8 cellular contexts compared by ENCODE assay signal in the genomic region with DNA sequence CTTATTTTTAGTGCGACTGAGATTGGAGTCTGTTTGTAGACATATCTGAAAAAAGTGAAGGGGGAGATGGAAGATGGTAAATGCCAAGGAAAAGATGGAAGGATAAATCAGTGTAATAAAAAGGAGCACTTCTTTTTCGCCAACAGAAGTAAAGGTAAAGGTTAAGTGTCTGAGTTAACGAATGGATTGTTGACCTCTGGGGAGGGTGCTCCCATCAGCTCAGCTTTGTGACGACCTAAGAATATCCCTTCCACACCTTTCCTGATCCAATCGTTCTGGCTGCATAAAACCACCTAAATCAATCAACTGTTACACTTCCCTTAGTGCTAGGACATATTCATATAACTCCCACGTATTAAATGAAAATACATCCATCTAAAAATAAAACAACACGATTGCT. TPM values are rescaled to one million over a fixed set of nuclear protein-coding genes. Genes with fewer than 3 reads are reported as not detected.
A peak's percentile ranks its signal among the peaks of the same experiment; 100 is the strongest.
DNase-seq lines count a peak whose midpoint lies in the region; ATAC-seq, FAIRE-seq and TF ChIP-seq lines count a peak whose summit lies in the region.

No MANE protein-coding gene starts in this region.

- WGBS in thyroid gland, 2 donors: 10 to 14% methylated on average over 7 of the region's 7 CpGs

- H3K4me1 ChIP-seq in astrocyte (ENCODE audit: insufficient read depth, low read length): peaks cover 16% of the 10 kb centered on the region
- peaks cover 15 to 24% of the 10 kb centered on the region in 2 donors for H3K4me1 ChIP-seq in thyroid gland

- H3K36me3 Mint-ChIP-seq in activated CD4-positive, alpha-beta T cell treated with anti-CD3 and anti-CD28 coated beads for 36 hours (ENCODE audit: low read depth): peaks cover 21% of the 10 kb centered on the region
- peaks cover 2% of the 10 kb centered on the region for H3K36me3 Mint-ChIP-seq in astrocyte (ENCODE audit: low read depth, unreplicated experiment)

- intact Hi-C loops in activated CD4-positive, alpha-beta T cell treated with anti-CD3 and anti-CD28 coated beads for 36 hours (cut with DNase I, micrococcal nuclease): loop anchor here in 1 of 2 experiments (2.0 kb wide), 1 partner anchor 59 kb away; no protein-coding TSS in a partner anchor
- intact Hi-C loops in thyroid gland (cut with DNase I): no loop called here

- TF ChIP-seq POLR2A in thyroid gland (IDR thresholded peaks at IDR 0.05): no peak

- peak overlapping the region; percentile 89 for H3K4me2 ChIP-seq in astrocyte (ENCODE audit: low read length)

- TF ChIP-seq CTCF in astrocyte (IDR thresholded peaks at IDR 0.05; ENCODE audit: insufficient read depth, low read depth, low read length) (no peak), thyroid gland (IDR thresholded peaks at IDR 0.05) (no peak)

- H3K27me3 ChIP-seq in astrocyte (ENCODE audit: insufficient read depth, low read length): no peaks in the 10 kb centered on the region
- H3K27me3 ChIP-seq in thyroid gland: no peaks in the 10 kb centered on the region

- peak; percentile 56 for FAIRE-seq in astrocyte (lab: Jason Lieb, UNC)

- H3K36me3 ChIP-seq in astrocyte (ENCODE audit: insufficient read depth, low read length) (peaks cover 12% of the 10 kb centered on the region), thyroid gland (no peaks in the 10 kb centered on the region)

- no peak for DNase-seq in activated CD4-positive, alpha-beta T cell treated with anti-CD3 and anti-CD28 coated beads for 36 hours
- DNase-seq in activated CD4-positive, alpha-beta T cell treated with anti-CD3 and anti-CD28 coated beads, Interleukin-2, amount 50 U/mL, for 1 hour: no peak
- no peak for DNase-seq in astrocyte (ENCODE audit: low read depth)
- DNase-seq in left lobe of liver (ENCODE audit: low spot score): no peak
- no peak for DNase-seq in thyroid gland
- no peak for DNase-seq in globus pallidus (ENCODE audit: low spot score)
- DNase-seq in stimulated activated CD4-positive, alpha-beta T cell treated with anti-CD3 and anti-CD28 coated beads, Interleukin-15, amount 100 ng/mL, for 24 hours: no peak

- POLR2A ChIA-PET in activated CD4-positive, alpha-beta T cell treated with anti-CD3 and anti-CD28 coated beads for 36 hours (lab: Charles Lee): interaction anchor here (0.7 kb wide), 1 partner anchor 12 kb away, joined by 3 read pairs; no protein-coding TSS in a partner anchor

- peak overlapping the region; percentile 100 for H3K9ac ChIP-seq in astrocyte (ENCODE audit: low read length)

- CTCF ChIA-PET in activated CD4-positive, alpha-beta T cell treated with anti-CD3 and anti-CD28 coated beads for 36 hours (lab: Charles Lee): interaction anchor here (1.2 kb wide), 1 partner anchor 56 kb away, joined by 3 read pairs; no protein-coding TSS in a partner anchor

- H2AFZ ChIP-seq in astrocyte (ENCODE audit: low read depth, low read length): peak overlapping the region; percentile 84

- peaks cover 11% of the 10 kb centered on the region for H4K20me1 ChIP-seq in astrocyte (ENCODE audit: insufficient read depth, low read length)

- peak overlapping the region; percentile 98 for H3K4me3 Mint-ChIP-seq in activated CD4-positive, alpha-beta T cell treated with anti-CD3 and anti-CD28 coated beads for 36 hours
- H3K4me3 Mint-ChIP-seq in astrocyte (ENCODE audit: unreplicated experiment): peak overlapping the region; percentile 94

- no peaks in the 10 kb centered on the region for H3K27me3 Mint-ChIP-seq in activated CD4-positive, alpha-beta T cell treated with anti-CD3 and anti-CD28 coated beads for 36 hours
- H3K27me3 Mint-ChIP-seq in astrocyte (ENCODE audit: low read depth, unreplicated experiment): no peaks in the 10 kb centered on the region

- peaks cover 43% of the 10 kb centered on the region for H3K4me1 Mint-ChIP-seq in activated CD4-positive, alpha-beta T cell treated with anti-CD3 and anti-CD28 coated beads for 36 hours
- peaks cover 25% of the 10 kb centered on the region for H3K4me1 Mint-ChIP-seq in astrocyte (ENCODE audit: low read depth, unreplicated experiment)

- ATAC-seq in activated CD4-positive, alpha-beta T cell treated with anti-CD3 and anti-CD28 coated beads for 36 hours: no peak
- ATAC-seq in left lobe of liver (peak; percentile 44), GM18858 (IDR thresholded peaks at IDR 0.05; ENCODE audit: unreplicated experiment) (no peak)

- H3K4me3 ChIP-seq in astrocyte (ENCODE audit: insufficient read depth, low read depth, low read length) (peak overlapping the region; percentile 99), thyroid gland (replicated peaks in 1 of 3) (peak overlapping the region; percentile 46 to 77 (median 59))

- H3K9me3 ChIP-seq in astrocyte (ENCODE audit: insufficient read depth, low read depth, low read length) (no peaks in the 10 kb centered on the region), thyroid gland (no peaks in the 10 kb centered on the region)

- H3K27ac ChIP-seq in astrocyte (ENCODE audit: low read depth, low read length) (peak overlapping the region; percentile 100), thyroid gland (peak overlapping the region; percentile 90 to 99 (median 98))

- H3K79me2 ChIP-seq in astrocyte (ENCODE audit: insufficient read depth, low read length): peaks cover 56% of the 10 kb centered on the region

- no peaks in the 10 kb centered on the region for H3K9me3 Mint-ChIP-seq in activated CD4-positive, alpha-beta T cell treated with anti-CD3 and anti-CD28 coated beads for 36 hours (ENCODE audit: low read depth)
- no peaks in the 10 kb centered on the region for H3K9me3 Mint-ChIP-seq in astrocyte (ENCODE audit: unreplicated experiment)

- H3K27ac Mint-ChIP-seq in activated CD4-positive, alpha-beta T cell treated with anti-CD3 and anti-CD28 coated beads for 36 hours: peak overlapping the region; percentile 99
- peak overlapping the region; percentile 99 for H3K27ac Mint-ChIP-seq in astrocyte (ENCODE audit: unreplicated experiment)

RNA-seq across cellular contexts. Expression of gene C11orf71, which starts 0.8 kb away (rescaled TPM):
- total RNA-seq in activated CD4-positive, alpha-beta T cell treated with anti-CD3 and anti-CD28 coated beads for 36 hours: 1 to 10 TPM; 4.8 to 5.5 TPM
- total RNA-seq in astrocyte (2.2 and 2.9 TPM in 2 replicates), left lobe of liver (11.9 TPM), thyroid gland (10 to 100 TPM; 13.6 to 19.7 (median 16.2) TPM)

RNA-seq across cellular contexts. Expression of gene RBM7, which starts 1.0 kb away (rescaled TPM):
- 10 to 100 TPM; 46.7 to 72.3 TPM for total RNA-seq in activated CD4-positive, alpha-beta T cell treated with anti-CD3 and anti-CD28 coated beads for 36 hours
- total RNA-seq in astrocyte (49.3 and 50.5 TPM in 2 replicates), left lobe of liver (8.7 TPM), thyroid gland (10 to 100 TPM; 20.8 to 30.1 (median 23.7) TPM)

RNA-seq across cellular contexts. Expression of gene REXO2, which starts 39.8 kb away (rescaled TPM):
- total RNA-seq in activated CD4-positive, alpha-beta T cell treated with anti-CD3 and anti-CD28 coated beads for 36 hours: 10 to 100 TPM; 66.6 to 70.0 TPM
- total RNA-seq in astrocyte (179 and 181 TPM in 2 replicates), left lobe of liver (23.6 TPM), thyroid gland (100 to 1,000 TPM in 1 of 4 donors, 10 to 100 TPM in 3; 49.0 to 105 (median 63.0) TPM)
